In genomic region chr3:148883163-148883562, GRCh38 we compare ENCODE assay signal across 32 cellular contexts. TPM values are rescaled to one million over a fixed set of nuclear protein-coding genes. Genes with fewer than 3 reads are reported as not detected.
"Had no signal": no experiment of that assay in that cellular context is flagged by ENCODE, and none has a peak within 500 bp of the region (broad histone marks: within the 10 kb centered on the region; RNA-seq: fewer than 3 reads in every experiment).

No MANE protein-coding gene starts in this region.

- H3K9me3 ChIP-seq: adrenal gland, breast epithelium, colonic mucosa, esophagus muscularis mucosa, gastrocnemius medialis, neutrophil, right lobe of liver, thyroid gland, upper lobe of right lung had no signal

- H3K36me3 Mint-ChIP-seq: activated naive CD8-positive, alpha-beta T cell; natural killer cell had no signal

- DNase-seq: activated B cell treated with CpG ODN at 0.5 μM for 24 hours; activated CD4-positive, alpha-beta T cell treated with anti-CD3 and anti-CD28 coated beads for 36 hours; activated CD4-positive, alpha-beta T cell treated with anti-CD3 and anti-CD28 coated beads, Interleukin-2, amount 50 U/mL, for 4 hours; activated CD8-positive, alpha-beta memory T cell treated with anti-CD3 and anti-CD28 coated beads for 24 hours; activated CD8-positive, alpha-beta memory T cell treated with anti-CD3 and anti-CD28 coated beads, Interleukin-2, amount 50 U/mL, for 4 hours; activated naive CD4-positive, alpha-beta T cell; activated T-cell treated with anti-CD3 and anti-CD28 coated beads, Interleukin-2, amount 50 U/mL, for 4 hours; adrenal gland; colonic mucosa; dorsolateral prefrontal cortex; gastrocnemius medialis; hypothalamus; left ventricle myocardium superior; mammary epithelial cell; midbrain; natural killer cell; right lobe of liver; stimulated activated CD4-positive, alpha-beta T cell treated with anti-CD3 and anti-CD28 coated beads, Interleukin-1b, Interleukin-23, amount 100 ng/mL, for 48 hours; substantia nigra; T1000; thyroid gland; upper lobe of right lung had no signal

- H3K36me3 ChIP-seq: adrenal gland, breast epithelium, colonic mucosa, esophagus muscularis mucosa, gastrocnemius medialis, neutrophil, right lobe of liver, thyroid gland, upper lobe of right lung had no signal

- H3K4me3 ChIP-seq: adrenal gland, breast epithelium, colonic mucosa, dorsolateral prefrontal cortex, esophagus muscularis mucosa, gastrocnemius medialis, right lobe of liver, skin epidermis, thyroid gland, upper lobe of right lung had no signal

- H3K27me3 ChIP-seq: adrenal gland, breast epithelium, colonic mucosa, esophagus muscularis mucosa, gastrocnemius medialis, neutrophil, right lobe of liver, thyroid gland, upper lobe of right lung had no signal

- H3K27ac Mint-ChIP-seq: activated B cell treated with CpG ODN at 0.5 μM for 24 hours; activated CD4-positive, alpha-beta T cell treated with anti-CD3 and anti-CD28 coated beads for 36 hours; activated naive CD8-positive, alpha-beta T cell; activated T-helper 2 cell treated with anti-CD3 and anti-CD28 coated beads, Interferon-gamma antibody, Interleukin-2, Interleukin-4, amounts not matched to agents 10 μg/mL and 5 μg/mL and 100 μg/mL, durations not matched to agents 14 hours and 24 hours and 36 hours; natural killer cell; stimulated activated naive CD8-positive, alpha-beta T cell treated with anti-CD3 and anti-CD28 coated beads, Interleukin-15, Interleukin-2, amounts not matched to agents 100 ng/mL and 50 ng/mL, for 24 hours had no signal

- H3K4me3 Mint-ChIP-seq: activated B cell treated with CpG ODN at 0.5 μM for 24 hours; activated CD4-positive, alpha-beta T cell treated with anti-CD3 and anti-CD28 coated beads for 36 hours; activated naive CD8-positive, alpha-beta T cell; activated T-cell treated with anti-CD3 and anti-CD28 coated beads, Interleukin-2, amount 50 U/mL, for 4 hours; central memory CD8-positive, alpha-beta T cell; natural killer cell; stimulated activated naive CD8-positive, alpha-beta T cell treated with anti-CD3 and anti-CD28 coated beads, Interleukin-15, Interleukin-2, amounts not matched to agents 100 ng/mL and 50 ng/mL, for 24 hours had no signal

- H2AFZ ChIP-seq: parathyroid adenoma had no signal

- H3K27ac ChIP-seq: adrenal gland, breast epithelium, colonic mucosa, dorsolateral prefrontal cortex, esophagus muscularis mucosa, gastrocnemius medialis, neutrophil, parathyroid adenoma, right lobe of liver, skin epidermis, thyroid gland, upper lobe of right lung had no signal

- H3K4me1 Mint-ChIP-seq: activated B cell treated with CpG ODN at 0.5 μM for 24 hours; activated CD4-positive, alpha-beta T cell treated with anti-CD3 and anti-CD28 coated beads for 36 hours; central memory CD8-positive, alpha-beta T cell; natural killer cell had no signal

- H3K9ac ChIP-seq: parathyroid adenoma had no signal

- H3K4me1 ChIP-seq: adrenal gland, breast epithelium, colonic mucosa, esophagus muscularis mucosa, parathyroid adenoma, right lobe of liver, thyroid gland, upper lobe of right lung had no signal

- H3K27me3 Mint-ChIP-seq: activated B cell treated with CpG ODN at 0.5 μM for 24 hours had no signal

- ATAC-seq: activated CD4-positive, alpha-beta T cell treated with anti-CD3 and anti-CD28 coated beads for 36 hours; activated T-cell treated with anti-CD3 and anti-CD28 coated beads, Interleukin-2, amount 50 U/mL, for 4 hours; gastrocnemius medialis; left ventricle myocardium superior; natural killer cell; upper lobe of right lung had no signal

RNA-seq across cellular contexts. Expression of gene CPA3, which starts 18.1 kb away (rescaled TPM):
- total RNA-seq: activated B cell treated with CpG ODN at 0.5 μM for 24 hours; activated CD4-positive, alpha-beta T cell treated with anti-CD3 and anti-CD28 coated beads for 36 hours; activated T-helper 2 cell treated with anti-CD3 and anti-CD28 coated beads, Interferon-gamma antibody, Interleukin-2, Interleukin-4, amounts not matched to agents 10 μg/mL and 5 μg/mL and 100 μg/mL, durations not matched to agents 14 hours and 24 hours and 36 hours; astrocyte; mammary epithelial cell had no signal
- polyA plus RNA-seq: mammary epithelial cell had no signal

RNA-seq across cellular contexts. Expression of gene CPB1, which starts 55.6 kb away (rescaled TPM):
- total RNA-seq: activated B cell treated with CpG ODN at 0.5 μM for 24 hours; activated CD4-positive, alpha-beta T cell treated with anti-CD3 and anti-CD28 coated beads for 36 hours; activated T-helper 2 cell treated with anti-CD3 and anti-CD28 coated beads, Interferon-gamma antibody, Interleukin-2, Interleukin-4, amounts not matched to agents 10 μg/mL and 5 μg/mL and 100 μg/mL, durations not matched to agents 14 hours and 24 hours and 36 hours; astrocyte; left ventricle myocardium superior; mammary epithelial cell; natural killer cell had no signal
- polyA plus RNA-seq: mammary epithelial cell had no signal
